Comparison of ENCODE assay signal across 1 cellular context in the genomic region with DNA sequence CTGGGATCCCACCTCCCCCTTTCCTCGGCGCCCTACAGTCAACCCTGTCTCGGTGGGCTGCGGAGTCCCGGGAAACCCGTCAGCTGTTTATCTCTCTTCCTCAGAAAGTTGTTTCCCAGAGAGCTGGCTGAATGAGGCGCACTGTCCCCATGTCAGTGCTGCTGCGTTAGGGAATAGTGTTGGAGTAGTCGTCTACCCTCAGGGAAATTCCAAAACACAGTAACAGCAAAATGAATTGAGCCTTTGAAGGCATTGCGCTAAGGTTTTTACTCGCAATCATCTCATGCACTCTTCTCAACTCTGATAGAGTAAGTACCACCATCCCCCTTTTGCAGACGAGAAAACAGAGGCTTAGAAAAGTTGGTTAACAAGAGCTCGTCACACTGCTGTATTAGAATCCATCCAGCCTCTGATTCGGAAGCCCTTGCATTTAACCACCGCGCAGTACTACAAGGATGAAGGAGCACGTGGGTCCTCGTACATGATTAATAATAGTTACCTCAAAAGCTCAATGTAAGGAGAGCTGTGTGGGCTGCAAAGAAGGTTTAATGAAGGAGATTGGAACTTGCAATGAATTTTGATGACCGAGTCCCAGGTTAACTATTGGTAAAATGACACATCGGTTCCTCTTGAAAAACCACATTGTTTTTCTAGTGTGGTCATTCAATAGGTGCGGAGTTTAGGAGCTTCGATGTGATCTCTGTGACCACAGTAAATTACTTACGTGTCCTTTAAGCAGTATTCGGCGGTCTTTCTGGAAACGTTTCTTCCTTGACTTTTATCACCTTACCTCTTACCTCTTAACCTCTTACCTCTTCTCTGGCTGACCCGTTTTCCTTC.
TF ChIP-seq lines count a peak whose summit lies in the region.

No MANE protein-coding gene starts in this region.

TF ChIP-seq in K562, 482 proteins besides CTCF, POLR2A, EP300 and RAD21 (continued from another document and continues in another):
- TF ChIP-seq NR4A1 (CRISPR knock-in tag; IDR thresholded peaks at IDR 0.05) (0 out of 2 replicates have a peak, but pooled peaks have one; percentile 49), NR4A1 (tag; IDR thresholded peaks at IDR 0.05) (0 out of 2 replicates have a peak, but pooled peaks have one; percentile 39), NCOA2 (IDR thresholded peaks at IDR 0.05; ENCODE audit: partially characterized antibody in 2 of 2) (no peak), HDGF (IDR thresholded peaks at IDR 0.05) (no peak), PCBP1 (IDR thresholded peaks at IDR 0.05; ENCODE audit: low read depth, low read length, poor library complexity, severe bottlenecking) (no peak), TFAM (CRISPR knock-in tag; conservative IDR thresholded peaks at IDR 0.05) (no peak), ZNF695 (CRISPR knock-in tag; IDR thresholded peaks at IDR 0.05) (0 out of 2 replicates have a peak, but pooled peaks have one; percentile 29), SREBF2 (CRISPR knock-in tag; IDR thresholded peaks at IDR 0.05) (no peak), ARID1B (IDR thresholded peaks at IDR 0.05) (peak; percentile 33), TARDBP (IDR thresholded peaks at IDR 0.05) (0 out of 2 replicates have a peak, but pooled peaks have one; percentile 50), KLF16 (IDR thresholded peaks at IDR 0.05) (no peak), RFX7 (CRISPR knock-in tag; IDR thresholded peaks at IDR 0.05) (no peak), HOXB6 (CRISPR knock-in tag; IDR thresholded peaks at IDR 0.05; ENCODE audit: borderline replicate concordance) (no peak), TCF7 (IDR thresholded peaks at IDR 0.05; ENCODE audit: borderline replicate concordance) (no peak), KDM4B (IDR thresholded peaks at IDR 0.05; ENCODE audit: borderline replicate concordance in 2 of 2, low read depth in 1 of 2) (no peak), THRAP3 (IDR thresholded peaks at IDR 0.05; ENCODE audit: borderline replicate concordance) (no peak), CHD1 (IDR thresholded peaks at IDR 0.05; ENCODE audit: low read length) (peak; percentile 12), HSF4 (CRISPR knock-in tag; IDR thresholded peaks at IDR 0.05; ENCODE audit: borderline replicate concordance) (no peak), TCF3 (CRISPR knock-in tag; IDR thresholded peaks at IDR 0.05) (no peak), DPF2 (IDR thresholded peaks at IDR 0.05) (peak; percentile 50; the same call in 1 of the 2 replicates), TEAD2 (tag; IDR thresholded peaks at IDR 0.05) (no peak)
- TF ChIP-seq, protein P1, sequence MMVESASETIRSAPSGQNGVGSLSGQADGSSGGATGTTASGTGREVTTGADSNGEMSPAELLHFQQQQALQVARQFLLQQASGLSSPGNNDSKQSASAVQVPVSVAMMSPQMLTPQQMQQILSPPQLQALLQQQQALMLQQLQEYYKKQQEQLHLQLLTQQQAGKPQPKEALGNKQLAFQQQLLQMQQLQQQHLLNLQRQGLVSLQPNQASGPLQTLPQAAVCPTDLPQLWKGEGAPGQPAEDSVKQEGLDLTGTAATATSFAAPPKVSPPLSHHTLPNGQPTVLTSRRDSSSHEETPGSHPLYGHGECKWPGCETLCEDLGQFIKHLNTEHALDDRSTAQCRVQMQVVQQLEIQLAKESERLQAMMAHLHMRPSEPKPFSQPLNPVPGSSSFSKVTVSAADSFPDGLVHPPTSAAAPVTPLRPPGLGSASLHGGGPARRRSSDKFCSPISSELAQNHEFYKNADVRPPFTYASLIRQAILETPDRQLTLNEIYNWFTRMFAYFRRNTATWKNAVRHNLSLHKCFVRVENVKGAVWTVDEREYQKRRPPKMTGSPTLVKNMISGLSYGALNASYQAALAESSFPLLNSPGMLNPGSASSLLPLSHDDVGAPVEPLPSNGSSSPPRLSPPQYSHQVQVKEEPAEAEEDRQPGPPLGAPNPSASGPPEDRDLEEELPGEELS (CRISPR knock-in tag; IDR thresholded peaks at IDR 0.05; ENCODE audit: borderline replicate concordance) = peak; percentile 46; the same call in 1 of the 2 replicates
- TF ChIP-seq, protein P2, sequence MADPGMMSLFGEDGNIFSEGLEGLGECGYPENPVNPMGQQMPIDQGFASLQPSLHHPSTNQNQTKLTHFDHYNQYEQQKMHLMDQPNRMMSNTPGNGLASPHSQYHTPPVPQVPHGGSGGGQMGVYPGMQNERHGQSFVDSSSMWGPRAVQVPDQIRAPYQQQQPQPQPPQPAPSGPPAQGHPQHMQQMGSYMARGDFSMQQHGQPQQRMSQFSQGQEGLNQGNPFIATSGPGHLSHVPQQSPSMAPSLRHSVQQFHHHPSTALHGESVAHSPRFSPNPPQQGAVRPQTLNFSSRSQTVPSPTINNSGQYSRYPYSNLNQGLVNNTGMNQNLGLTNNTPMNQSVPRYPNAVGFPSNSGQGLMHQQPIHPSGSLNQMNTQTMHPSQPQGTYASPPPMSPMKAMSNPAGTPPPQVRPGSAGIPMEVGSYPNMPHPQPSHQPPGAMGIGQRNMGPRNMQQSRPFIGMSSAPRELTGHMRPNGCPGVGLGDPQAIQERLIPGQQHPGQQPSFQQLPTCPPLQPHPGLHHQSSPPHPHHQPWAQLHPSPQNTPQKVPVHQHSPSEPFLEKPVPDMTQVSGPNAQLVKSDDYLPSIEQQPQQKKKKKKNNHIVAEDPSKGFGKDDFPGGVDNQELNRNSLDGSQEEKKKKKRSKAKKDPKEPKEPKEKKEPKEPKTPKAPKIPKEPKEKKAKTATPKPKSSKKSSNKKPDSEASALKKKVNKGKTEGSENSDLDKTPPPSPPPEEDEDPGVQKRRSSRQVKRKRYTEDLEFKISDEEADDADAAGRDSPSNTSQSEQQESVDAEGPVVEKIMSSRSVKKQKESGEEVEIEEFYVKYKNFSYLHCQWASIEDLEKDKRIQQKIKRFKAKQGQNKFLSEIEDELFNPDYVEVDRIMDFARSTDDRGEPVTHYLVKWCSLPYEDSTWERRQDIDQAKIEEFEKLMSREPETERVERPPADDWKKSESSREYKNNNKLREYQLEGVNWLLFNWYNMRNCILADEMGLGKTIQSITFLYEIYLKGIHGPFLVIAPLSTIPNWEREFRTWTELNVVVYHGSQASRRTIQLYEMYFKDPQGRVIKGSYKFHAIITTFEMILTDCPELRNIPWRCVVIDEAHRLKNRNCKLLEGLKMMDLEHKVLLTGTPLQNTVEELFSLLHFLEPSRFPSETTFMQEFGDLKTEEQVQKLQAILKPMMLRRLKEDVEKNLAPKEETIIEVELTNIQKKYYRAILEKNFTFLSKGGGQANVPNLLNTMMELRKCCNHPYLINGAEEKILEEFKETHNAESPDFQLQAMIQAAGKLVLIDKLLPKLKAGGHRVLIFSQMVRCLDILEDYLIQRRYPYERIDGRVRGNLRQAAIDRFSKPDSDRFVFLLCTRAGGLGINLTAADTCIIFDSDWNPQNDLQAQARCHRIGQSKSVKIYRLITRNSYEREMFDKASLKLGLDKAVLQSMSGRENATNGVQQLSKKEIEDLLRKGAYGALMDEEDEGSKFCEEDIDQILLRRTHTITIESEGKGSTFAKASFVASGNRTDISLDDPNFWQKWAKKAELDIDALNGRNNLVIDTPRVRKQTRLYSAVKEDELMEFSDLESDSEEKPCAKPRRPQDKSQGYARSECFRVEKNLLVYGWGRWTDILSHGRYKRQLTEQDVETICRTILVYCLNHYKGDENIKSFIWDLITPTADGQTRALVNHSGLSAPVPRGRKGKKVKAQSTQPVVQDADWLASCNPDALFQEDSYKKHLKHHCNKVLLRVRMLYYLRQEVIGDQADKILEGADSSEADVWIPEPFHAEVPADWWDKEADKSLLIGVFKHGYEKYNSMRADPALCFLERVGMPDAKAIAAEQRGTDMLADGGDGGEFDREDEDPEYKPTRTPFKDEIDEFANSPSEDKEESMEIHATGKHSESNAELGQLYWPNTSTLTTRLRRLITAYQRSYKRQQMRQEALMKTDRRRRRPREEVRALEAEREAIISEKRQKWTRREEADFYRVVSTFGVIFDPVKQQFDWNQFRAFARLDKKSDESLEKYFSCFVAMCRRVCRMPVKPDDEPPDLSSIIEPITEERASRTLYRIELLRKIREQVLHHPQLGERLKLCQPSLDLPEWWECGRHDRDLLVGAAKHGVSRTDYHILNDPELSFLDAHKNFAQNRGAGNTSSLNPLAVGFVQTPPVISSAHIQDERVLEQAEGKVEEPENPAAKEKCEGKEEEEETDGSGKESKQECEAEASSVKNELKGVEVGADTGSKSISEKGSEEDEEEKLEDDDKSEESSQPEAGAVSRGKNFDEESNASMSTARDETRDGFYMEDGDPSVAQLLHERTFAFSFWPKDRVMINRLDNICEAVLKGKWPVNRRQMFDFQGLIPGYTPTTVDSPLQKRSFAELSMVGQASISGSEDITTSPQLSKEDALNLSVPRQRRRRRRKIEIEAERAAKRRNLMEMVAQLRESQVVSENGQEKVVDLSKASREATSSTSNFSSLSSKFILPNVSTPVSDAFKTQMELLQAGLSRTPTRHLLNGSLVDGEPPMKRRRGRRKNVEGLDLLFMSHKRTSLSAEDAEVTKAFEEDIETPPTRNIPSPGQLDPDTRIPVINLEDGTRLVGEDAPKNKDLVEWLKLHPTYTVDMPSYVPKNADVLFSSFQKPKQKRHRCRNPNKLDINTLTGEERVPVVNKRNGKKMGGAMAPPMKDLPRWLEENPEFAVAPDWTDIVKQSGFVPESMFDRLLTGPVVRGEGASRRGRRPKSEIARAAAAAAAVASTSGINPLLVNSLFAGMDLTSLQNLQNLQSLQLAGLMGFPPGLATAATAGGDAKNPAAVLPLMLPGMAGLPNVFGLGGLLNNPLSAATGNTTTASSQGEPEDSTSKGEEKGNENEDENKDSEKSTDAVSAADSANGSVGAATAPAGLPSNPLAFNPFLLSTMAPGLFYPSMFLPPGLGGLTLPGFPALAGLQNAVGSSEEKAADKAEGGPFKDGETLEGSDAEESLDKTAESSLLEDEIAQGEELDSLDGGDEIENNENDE (IDR thresholded peaks at IDR 0.05; ENCODE audit: low read depth, low read length) = no peak
- TF ChIP-seq, protein P3, sequence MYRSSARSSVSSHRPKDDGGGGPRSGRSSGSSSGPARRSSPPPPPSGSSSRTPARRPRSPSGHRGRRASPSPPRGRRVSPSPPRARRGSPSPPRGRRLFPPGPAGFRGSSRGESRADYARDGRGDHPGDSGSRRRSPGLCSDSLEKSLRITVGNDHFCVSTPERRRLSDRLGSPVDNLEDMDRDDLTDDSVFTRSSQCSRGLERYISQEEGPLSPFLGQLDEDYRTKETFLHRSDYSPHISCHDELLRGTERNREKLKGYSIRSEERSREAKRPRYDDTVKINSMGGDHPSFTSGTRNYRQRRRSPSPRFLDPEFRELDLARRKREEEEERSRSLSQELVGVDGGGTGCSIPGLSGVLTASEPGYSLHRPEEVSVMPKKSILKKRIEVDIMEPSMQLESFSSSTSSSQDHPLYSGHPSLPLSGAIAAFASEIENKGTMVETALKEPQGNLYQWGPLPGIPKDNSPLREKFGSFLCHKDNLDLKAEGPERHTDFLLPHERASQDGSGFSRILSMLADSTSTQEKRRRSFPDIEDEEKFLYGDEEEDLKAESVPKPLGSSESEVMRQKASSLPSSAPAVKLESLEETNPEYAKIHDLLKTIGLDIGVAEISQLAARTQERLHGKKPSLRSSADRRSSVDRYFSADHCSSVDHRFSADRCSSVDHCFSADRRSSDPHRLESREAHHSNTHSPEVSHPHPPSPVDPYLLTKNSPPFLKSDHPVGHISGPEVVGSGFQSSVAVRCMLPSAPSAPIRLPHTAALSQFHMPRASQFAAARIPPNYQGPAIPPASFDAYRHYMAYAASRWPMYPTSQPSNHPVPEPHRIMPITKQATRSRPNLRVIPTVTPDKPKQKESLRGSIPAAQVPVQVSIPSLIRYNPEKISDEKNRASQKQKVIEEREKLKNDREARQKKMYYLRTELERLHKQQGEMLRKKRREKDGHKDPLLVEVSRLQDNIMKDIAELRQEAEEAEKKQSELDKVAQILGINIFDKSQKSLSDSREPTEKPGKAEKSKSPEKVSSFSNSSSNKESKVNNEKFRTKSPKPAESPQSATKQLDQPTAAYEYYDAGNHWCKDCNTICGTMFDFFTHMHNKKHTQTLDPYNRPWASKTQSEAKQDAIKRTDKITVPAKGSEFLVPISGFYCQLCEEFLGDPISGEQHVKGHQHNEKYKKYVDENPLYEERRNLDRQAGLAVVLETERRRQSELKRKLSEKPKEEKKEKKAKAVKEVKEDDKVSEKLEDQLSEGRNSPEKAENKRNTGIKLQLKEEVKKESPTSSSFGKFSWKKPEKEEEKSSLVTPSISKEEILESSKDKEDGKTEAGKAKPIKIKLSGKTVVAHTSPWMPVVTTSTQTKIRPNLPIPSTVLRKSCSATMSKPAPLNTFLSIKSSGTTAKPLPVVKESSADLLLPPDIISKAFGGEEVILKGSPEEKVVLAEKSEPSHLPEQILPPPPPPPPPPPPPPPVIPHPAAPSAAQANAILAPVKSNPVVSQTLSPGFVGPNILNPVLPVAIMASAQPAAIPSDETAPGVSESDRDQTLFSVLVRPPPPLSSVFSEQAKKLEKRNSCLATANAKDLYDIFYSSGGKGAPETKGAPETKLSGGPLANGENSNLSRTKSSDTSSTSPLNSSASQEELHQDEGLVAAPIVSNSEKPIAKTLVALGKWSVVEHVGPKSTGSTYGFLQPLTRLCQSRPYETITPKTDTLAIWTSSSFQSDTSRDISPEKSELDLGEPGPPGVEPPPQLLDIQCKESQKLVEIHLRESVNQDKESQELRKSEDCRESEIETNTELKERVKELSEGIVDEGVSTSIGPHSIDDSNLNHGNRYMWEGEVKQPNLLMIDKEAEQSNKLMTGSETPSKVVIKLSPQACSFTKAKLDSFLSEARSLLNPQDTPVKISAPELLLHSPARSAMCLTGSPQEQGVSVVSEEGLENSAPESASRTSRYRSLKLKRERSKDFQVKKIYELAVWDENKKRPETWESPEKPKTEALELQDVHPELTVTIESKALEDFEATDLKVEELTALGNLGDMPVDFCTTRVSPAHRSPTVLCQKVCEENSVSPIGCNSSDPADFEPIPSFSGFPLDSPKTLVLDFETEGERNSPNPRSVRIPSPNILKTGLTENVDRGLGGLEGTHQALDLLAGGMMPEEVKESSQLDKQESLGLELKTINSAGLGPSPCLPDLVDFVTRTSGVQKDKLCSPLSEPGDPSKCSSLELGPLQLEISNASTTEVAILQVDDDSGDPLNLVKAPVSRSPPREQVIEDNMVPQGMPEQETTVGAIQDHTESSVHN (IDR thresholded peaks at IDR 0.05; ENCODE audit: borderline replicate concordance in 1 of 2, low read depth in 1 of 2) = no peak
- TF ChIP-seq, protein P4, sequence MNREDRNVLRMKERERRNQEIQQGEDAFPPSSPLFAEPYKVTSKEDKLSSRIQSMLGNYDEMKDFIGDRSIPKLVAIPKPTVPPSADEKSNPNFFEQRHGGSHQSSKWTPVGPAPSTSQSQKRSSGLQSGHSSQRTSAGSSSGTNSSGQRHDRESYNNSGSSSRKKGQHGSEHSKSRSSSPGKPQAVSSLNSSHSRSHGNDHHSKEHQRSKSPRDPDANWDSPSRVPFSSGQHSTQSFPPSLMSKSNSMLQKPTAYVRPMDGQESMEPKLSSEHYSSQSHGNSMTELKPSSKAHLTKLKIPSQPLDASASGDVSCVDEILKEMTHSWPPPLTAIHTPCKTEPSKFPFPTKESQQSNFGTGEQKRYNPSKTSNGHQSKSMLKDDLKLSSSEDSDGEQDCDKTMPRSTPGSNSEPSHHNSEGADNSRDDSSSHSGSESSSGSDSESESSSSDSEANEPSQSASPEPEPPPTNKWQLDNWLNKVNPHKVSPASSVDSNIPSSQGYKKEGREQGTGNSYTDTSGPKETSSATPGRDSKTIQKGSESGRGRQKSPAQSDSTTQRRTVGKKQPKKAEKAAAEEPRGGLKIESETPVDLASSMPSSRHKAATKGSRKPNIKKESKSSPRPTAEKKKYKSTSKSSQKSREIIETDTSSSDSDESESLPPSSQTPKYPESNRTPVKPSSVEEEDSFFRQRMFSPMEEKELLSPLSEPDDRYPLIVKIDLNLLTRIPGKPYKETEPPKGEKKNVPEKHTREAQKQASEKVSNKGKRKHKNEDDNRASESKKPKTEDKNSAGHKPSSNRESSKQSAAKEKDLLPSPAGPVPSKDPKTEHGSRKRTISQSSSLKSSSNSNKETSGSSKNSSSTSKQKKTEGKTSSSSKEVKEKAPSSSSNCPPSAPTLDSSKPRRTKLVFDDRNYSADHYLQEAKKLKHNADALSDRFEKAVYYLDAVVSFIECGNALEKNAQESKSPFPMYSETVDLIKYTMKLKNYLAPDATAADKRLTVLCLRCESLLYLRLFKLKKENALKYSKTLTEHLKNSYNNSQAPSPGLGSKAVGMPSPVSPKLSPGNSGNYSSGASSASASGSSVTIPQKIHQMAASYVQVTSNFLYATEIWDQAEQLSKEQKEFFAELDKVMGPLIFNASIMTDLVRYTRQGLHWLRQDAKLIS (CRISPR knock-in tag; IDR thresholded peaks at IDR 0.05) = no peak
